In the genomic region with DNA sequence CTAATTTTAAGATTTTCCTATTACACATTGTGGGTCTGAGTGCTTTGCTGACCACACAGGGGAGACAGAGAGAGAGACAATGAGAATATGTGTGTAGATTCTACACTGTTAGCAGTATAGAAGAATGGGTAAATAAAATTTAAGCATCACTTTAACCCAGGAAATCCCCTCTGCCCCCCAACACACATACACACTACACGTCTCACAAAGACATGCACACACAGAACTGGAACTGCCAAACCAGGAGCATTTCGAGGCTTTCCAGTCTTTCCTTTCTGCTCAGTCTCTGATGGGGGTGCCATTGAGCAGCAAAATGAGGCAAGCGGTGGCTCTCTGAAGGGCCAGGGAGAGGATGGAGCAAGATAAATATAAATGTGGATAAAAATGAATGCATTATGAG, we compare ENCODE assay signal across 9 cellular contexts. TPM values are rescaled to one million over a fixed set of nuclear protein-coding genes. Genes with fewer than 3 reads are reported as not detected.
DNase-seq lines count a peak whose midpoint lies in the region; ATAC-seq and TF ChIP-seq lines count a peak whose summit lies in the region.
"Had no signal": no experiment of that assay in that cellular context is flagged by ENCODE, and none has a peak within 500 bp of the region (broad histone marks: within the 10 kb centered on the region; RNA-seq: fewer than 3 reads in every experiment).

No MANE protein-coding gene starts in this region.

- no peak overlapping the region for H2AFZ ChIP-seq in neural progenitor cell (replicated peaks)

- H3K27me3 ChIP-seq in neural progenitor cell, result peaks cover 43% of the 10 kb centered on the region

- H3K4me3 ChIP-seq in neural progenitor cell, result no peak overlapping the region

- no peak overlapping the region for H3K27ac Mint-ChIP-seq in neural progenitor cell
- H3K27ac Mint-ChIP-seq: CD4-positive, CD25-positive, alpha-beta regulatory T cell had no signal

- peaks cover 14% of the 10 kb centered on the region for H4K20me1 ChIP-seq in neural progenitor cell (ENCODE audit: low read depth)

- peaks cover 47% of the 10 kb centered on the region for H3F3A ChIP-seq in neural progenitor cell (ENCODE audit: low read depth)

- no peaks in the 10 kb centered on the region for H3K36me3 Mint-ChIP-seq in neural progenitor cell
- H3K36me3 Mint-ChIP-seq: CD4-positive, CD25-positive, alpha-beta regulatory T cell had no signal

- no peaks in the 10 kb centered on the region for H3K9me3 ChIP-seq in neural progenitor cell (ENCODE audit: low read depth)

- H3K27ac ChIP-seq in cingulate gyrus (ENCODE audit: low read depth, low read length) (peak overlapping the region; percentile 89), neural progenitor cell (no peak overlapping the region)

- peaks cover 36% of the 10 kb centered on the region for H3K4me1 Mint-ChIP-seq in neural progenitor cell

- no peaks in the 10 kb centered on the region for H3K9me3 Mint-ChIP-seq in neural progenitor cell

- H3K4me3 Mint-ChIP-seq in neural progenitor cell, result peak overlapping the region; percentile 69

- peak; percentile 36 for DNase-seq in NCI-H510A treated with DMSO at 0.1 percent for 48 hours (lab: John Stamatoyannopoulos, UW)
- DNase-seq in NCI-H510A (lab: John Stamatoyannopoulos, UW), result no peak
- peak; percentile 44 for DNase-seq in NCI-H460 (ENCODE audit: extremely low read depth, low read depth)
- DNase-seq in neural progenitor cell (ENCODE audit: low spot score), result peak; percentile 51
- DNase-seq: CD4-positive, CD25-positive, alpha-beta regulatory T cell had no signal

- H3K79me2 ChIP-seq in neural progenitor cell (ENCODE audit: low read depth), result no peaks in the 10 kb centered on the region

- TF ChIP-seq CTCF in neural progenitor cell (IDR thresholded peaks at IDR 0.05), result peak; percentile 52

- no peak for ATAC-seq in GM19452 (IDR thresholded peaks at IDR 0.05; ENCODE audit: unreplicated experiment)
- no peak for ATAC-seq in HG03442 (IDR thresholded peaks at IDR 0.05; ENCODE audit: unreplicated experiment)
- no peak for ATAC-seq in GM19324 (IDR thresholded peaks at IDR 0.05; ENCODE audit: low FRiP score, unreplicated experiment)

- no peaks in the 10 kb centered on the region for H3K36me3 ChIP-seq in neural progenitor cell

- H3K27me3 Mint-ChIP-seq in neural progenitor cell (ENCODE audit: insufficient read depth, low read depth), result peaks cover 5% of the 10 kb centered on the region

- peaks cover 28% of the 10 kb centered on the region for H3K4me1 ChIP-seq in neural progenitor cell

- H3K9ac ChIP-seq in neural progenitor cell, result no peak overlapping the region

- H3K4me2 ChIP-seq in neural progenitor cell, result no peak overlapping the region

RNA-seq across cellular contexts. Expression of gene MERTK, which starts 2.5 kb away (rescaled TPM):
- total RNA-seq in NCI-H460 (2014; rRNA removed; shearing (Covaris generic)), result 1.1 and 1.2 TPM in 2 replicates
- polyA plus RNA-seq in NCI-H460 (2014; cell fraction: nucleus; rRNA removed), result 0.49 and 0.76 TPM in 2 replicates
- total RNA-seq in neural progenitor cell (ENCODE audit: low replicate concordance), result 4.6 and 6.1 TPM in 2 replicates
- polyA plus RNA-seq: CD4-positive, CD25-positive, alpha-beta regulatory T cell had no signal

RNA-seq across cellular contexts. Expression of gene ANAPC1, which starts 16.9 kb away (rescaled TPM):
- 97.2 and 105 TPM in 2 replicates for total RNA-seq in NCI-H460 (2014; rRNA removed; shearing (Covaris generic))
- 53.5 and 61.5 TPM in 2 replicates for polyA plus RNA-seq in NCI-H460 (2014; cell fraction: nucleus; rRNA removed)
- 50.9 and 81.7 TPM in 2 replicates for total RNA-seq in neural progenitor cell (ENCODE audit: low replicate concordance)
